Comparison of ENCODE assay signal across 8 cellular contexts in the genomic region with DNA sequence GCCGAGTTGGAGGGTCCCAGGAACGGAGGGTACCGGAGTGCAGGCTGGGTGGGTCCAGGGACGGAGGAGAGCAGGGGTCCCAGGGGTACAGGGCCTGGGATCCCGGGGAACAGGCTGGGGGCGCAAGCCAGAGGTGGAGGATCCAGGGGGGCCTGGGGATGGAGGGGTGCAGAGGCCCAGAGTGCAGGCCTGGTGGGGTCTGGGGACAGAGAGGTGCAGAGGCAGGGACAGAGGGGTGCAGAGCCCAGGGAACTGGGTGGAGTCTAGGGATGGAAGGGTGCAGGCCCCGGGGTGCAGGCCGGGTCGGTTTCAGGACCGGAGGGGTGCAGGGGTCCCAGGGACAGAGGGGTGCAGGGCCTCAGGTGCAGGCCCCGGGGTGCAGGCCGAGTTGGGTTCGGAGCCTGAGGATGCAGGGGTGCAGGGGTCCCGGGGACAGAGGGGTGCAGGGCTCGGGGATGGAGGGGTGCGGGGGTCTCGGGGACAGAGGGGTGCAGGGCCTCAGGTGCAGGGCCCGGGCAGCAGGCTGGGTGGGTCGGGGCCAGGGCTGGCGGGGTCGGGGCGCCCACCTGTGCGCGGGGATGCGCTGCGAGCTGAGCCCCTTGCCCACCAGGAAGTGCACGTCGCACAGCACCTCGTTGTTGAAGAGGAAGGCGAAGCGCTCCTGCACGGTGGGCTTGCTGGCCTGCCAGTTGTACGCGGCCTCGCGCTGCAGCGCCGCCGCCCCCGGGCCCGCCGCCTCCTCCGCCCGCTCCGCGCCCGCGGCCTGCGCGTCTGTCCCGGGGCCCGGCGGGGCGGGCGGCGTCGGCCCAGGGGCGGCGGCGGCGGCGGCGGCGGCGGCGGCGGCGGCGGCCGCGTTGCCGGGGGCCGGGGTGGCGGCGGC.
DNase-seq lines count a peak whose midpoint lies in the region; ATAC-seq and TF ChIP-seq lines count a peak whose summit lies in the region.

No MANE protein-coding gene starts in this region.

- H3K4me2 ChIP-seq in KMS-11 = peak overlapping the region; percentile 57

- H3K4me3 ChIP-seq in KMS-11 (IDR thresholded peaks at IDR 0.05; ENCODE audit: insufficient read depth, low read depth, low read length) (no peak overlapping the region), adipocyte (ENCODE audit: low read length) (peak overlapping the region; percentile 81), iPS-15b (ENCODE audit: low read depth, low read length) (peak overlapping the region; percentile 59)

- no peak for ATAC-seq in GM21717 (IDR thresholded peaks at IDR 0.05; ENCODE audit: unreplicated experiment)

- H4K20me1 ChIP-seq in KMS-11 (ENCODE audit: insufficient read depth) = no peaks in the 10 kb centered on the region

- H3K4me1 ChIP-seq in KMS-11 (ENCODE audit: low read depth, poor library complexity, severe bottlenecking) (peaks cover 9% of the 10 kb centered on the region), adipocyte (ENCODE audit: control insufficient read depth, insufficient read depth, low read length) (peaks cover 5% of the 10 kb centered on the region), iPS-15b (ENCODE audit: control insufficient read depth, insufficient read depth, low read length) (no peaks in the 10 kb centered on the region)

- H3K36me3 ChIP-seq in KMS-11 (ENCODE audit: insufficient read depth) = no peaks in the 10 kb centered on the region
- no peaks in the 10 kb centered on the region for H3K36me3 ChIP-seq in adipocyte (ENCODE audit: control insufficient read depth, insufficient read depth, low read length, severe bottlenecking)
- H3K36me3 ChIP-seq in iPS-15b (ENCODE audit: control insufficient read depth, insufficient read depth, low read length) = peaks cover 5% of the 10 kb centered on the region

- H3K9ac ChIP-seq in KMS-11 (peak overlapping the region; percentile 52; the same call in 1 of the 2 replicates), adipocyte (ENCODE audit: low read length) (peak overlapping the region; percentile 83), iPS-15b (ENCODE audit: low read depth, low read length) (no peak overlapping the region)

- no peak overlapping the region for H2AFZ ChIP-seq in KMS-11 (ENCODE audit: low read depth)

- no peak overlapping the region for H3K27ac ChIP-seq in KMS-11

- H3K9me3 ChIP-seq in adipocyte (ENCODE audit: control insufficient read depth, low read length) = no peaks in the 10 kb centered on the region
- H3K9me3 ChIP-seq in iPS-15b (ENCODE audit: control insufficient read depth, insufficient read depth, low read length) = no peaks in the 10 kb centered on the region

- DNase-seq in COR-L47 (lab: John Stamatoyannopoulos, UW) (peak; percentile 28), adipocyte (ENCODE audit: low read depth) (peak; percentile 63), NCI-H2107 treated with DMSO at 0.1 percent for 48 hours (lab: John Stamatoyannopoulos, UW; ENCODE audit: unreplicated experiment) (no peak), kidney glomerular epithelial cell (lab: John Stamatoyannopoulos, UW) (no peak)
- DNase-seq in stimulated activated CD4-positive, alpha-beta T cell treated with anti-CD3 and anti-CD28 coated beads, Interleukin-4, amount 100 ng/mL, for 4 hours = peak; percentile 17 to 26

- TF ChIP-seq CTCF in KMS-11 (conservative IDR thresholded peaks at IDR 0.05; ENCODE audit: low read depth, low read length) = no peak

- peaks cover 21% of the 10 kb centered on the region; the same call in 1 of the 2 replicates for H3K79me2 ChIP-seq in KMS-11 (ENCODE audit: insufficient read depth, low read depth)

- H3K27me3 ChIP-seq in KMS-11 (ENCODE audit: insufficient read depth, low read depth) = no peaks in the 10 kb centered on the region
- H3K27me3 ChIP-seq in adipocyte (replicated peaks; ENCODE audit: control insufficient read depth, insufficient read depth, low read length) = no peaks in the 10 kb centered on the region
- H3K27me3 ChIP-seq in iPS-15b (ENCODE audit: control insufficient read depth, insufficient read depth, low read length) = no peaks in the 10 kb centered on the region

Comparison
In these comparisons a context has a peak if more than half of its experiments do, and no peak if none do; other contexts are left out.
1. DNase-seq: peak in COR-L47 (single experiment), adipocyte (single experiment) and stimulated activated CD4-positive, alpha-beta T cell treated with anti-CD3 and anti-CD28 coated beads, Interleukin-4, amount 100 ng/mL, for 4 hours (2 of 2); none in NCI-H2107 treated with DMSO at 0.1 percent for 48 hours (single experiment) and kidney glomerular epithelial cell (single experiment).